ENCODE assay signal across 13 cellular contexts in genomic region chr20:7499201-7499600, GRCh38.
DNase-seq lines count a peak whose midpoint lies in the region; TF ChIP-seq lines count a peak whose summit lies in the region.
"Had no signal": no experiment of that assay in that cellular context is flagged by ENCODE, and none has a peak within 500 bp of the region (broad histone marks: within the 10 kb centered on the region; RNA-seq: fewer than 3 reads in every experiment).

No MANE protein-coding gene starts in this region.

- TF ChIP-seq CTCF in mammary epithelial cell (conservative IDR thresholded peaks at IDR 0.05 in 1 of 2, IDR thresholded peaks at IDR 0.05 in 1 of 2; ENCODE audit: extremely low read depth in 1 of 2, insufficient read depth in 1 of 2, low read depth in 1 of 2, low read length in 2 of 2) (no peak), osteoblast (IDR thresholded peaks at IDR 0.05; ENCODE audit: extremely low read depth, low read depth, low read length) (no peak)

- H3K9ac ChIP-seq in mammary epithelial cell (ENCODE audit: insufficient read depth, low read length), result no peak overlapping the region

- H4K20me1 ChIP-seq in mammary epithelial cell (ENCODE audit: insufficient read depth, low read length) (no peaks in the 10 kb centered on the region), osteoblast (ENCODE audit: insufficient read depth, low read length) (no peaks in the 10 kb centered on the region)

- dilution Hi-C loops in mammary epithelial cell (cut with HindIII; ENCODE audit: low sequenced_read_pairs), result no loop called here

- H3K36me3 ChIP-seq in mammary epithelial cell (ENCODE audit: insufficient read depth, low read length), result no peaks in the 10 kb centered on the region
- H3K36me3 ChIP-seq in MG63, result no peaks in the 10 kb centered on the region
- H3K36me3 ChIP-seq in osteoblast (ENCODE audit: insufficient read depth, low read length), result no peaks in the 10 kb centered on the region

- peak overlapping the region; percentile 78 for H3K27ac ChIP-seq in mammary epithelial cell (ENCODE audit: insufficient read depth, low read depth, low read length)
- peak overlapping the region; percentile 97 for H3K27ac ChIP-seq in epithelial cell of prostate
- no peak overlapping the region for H3K27ac ChIP-seq in caudate nucleus (ENCODE audit: low read depth, low read length)
- H3K27ac ChIP-seq in osteoblast (ENCODE audit: low read depth, low read length), result no peak overlapping the region
- H3K27ac ChIP-seq: HL-60 had no signal

- BruUV-seq in mammary epithelial cell (replicated peaks; lab: Mats Ljungman, UMichigan), result no TSS peak

- intact Hi-C loops in mammary epithelial cell (cut with micrococcal nuclease), result loop anchor here (2.0 to 5.0 kb wide), 3 partner anchors 128 to 428 kb away; no protein-coding TSS in a partner anchor

- CTCF ChIA-PET in mammary epithelial cell (lab: Charles Lee; ENCODE audit: low non-redundant PET), result no interaction called here

- H3K9me3 ChIP-seq in mammary epithelial cell (replicated peaks; ENCODE audit: insufficient read depth, low read length) (peaks cover under 1% of the 10 kb centered on the region), MG63 (0 out of 2 replicates have a peak, but pooled peaks cover 2% of the 10 kb centered on the region), osteoblast (ENCODE audit: low read depth, low read length) (no peaks in the 10 kb centered on the region)

- H3K4me2 ChIP-seq in mammary epithelial cell (ENCODE audit: insufficient read depth, low read depth, low read length), result peak overlapping the region; percentile 47
- H3K4me2 ChIP-seq in osteoblast (ENCODE audit: insufficient read depth, low read length), result no peak overlapping the region

- in situ Hi-C loops in mammary epithelial cell (cut with MboI; ENCODE audit: low sequenced_read_pairs in 2 of 2), result no loop called here

- peak; percentile 44 for DNase-seq in HPDE6-E6E7 (ENCODE audit: extremely low spot score)
- DNase-seq in mammary epithelial cell, result no peak
- no peak for DNase-seq in epithelial cell of prostate (ENCODE audit: low read depth, low spot score)
- no peak for DNase-seq in caudate nucleus (lab: John Stamatoyannopoulos, UW)
- no peak for DNase-seq in MG63
- DNase-seq in osteoblast (ENCODE audit: insufficient read length, low spot score, missing footprints), result no peak
- DNase-seq in NCI-H345 treated with DMSO at 0.1 percent for 48 hours (lab: John Stamatoyannopoulos, UW; ENCODE audit: unreplicated experiment), result no peak
- DNase-seq: C1 segment of cervical spinal cord; CD4-positive, alpha-beta T cell; COR-L47; DND-41; GF-D8 had no signal

- H3K4me1 ChIP-seq in mammary epithelial cell (ENCODE audit: insufficient read depth, low read length) (peaks cover 34% of the 10 kb centered on the region), osteoblast (ENCODE audit: insufficient read depth, low read length) (no peaks in the 10 kb centered on the region)

- H3K79me2 ChIP-seq in mammary epithelial cell (ENCODE audit: insufficient read depth, low read length) (no peaks in the 10 kb centered on the region), osteoblast (ENCODE audit: insufficient read depth, low read length) (no peaks in the 10 kb centered on the region)

- no peak overlapping the region for H2AFZ ChIP-seq in mammary epithelial cell (ENCODE audit: low read depth, low read length)
- no peak overlapping the region for H2AFZ ChIP-seq in osteoblast (ENCODE audit: low read length)

- no peak overlapping the region for H3K4me3 ChIP-seq in mammary epithelial cell (replicated peaks in 1 of 3; ENCODE audit: insufficient read depth in 1 of 3, low read depth in 2 of 3, low read length in 3 of 3)
- no peak overlapping the region for H3K4me3 ChIP-seq in MG63
- H3K4me3 ChIP-seq in osteoblast (ENCODE audit: insufficient read depth, low read length), result no peak overlapping the region

- no peaks in the 10 kb centered on the region for H3K27me3 ChIP-seq in mammary epithelial cell (ENCODE audit: insufficient read depth, low read length)
- H3K27me3 ChIP-seq in MG63, result no peaks in the 10 kb centered on the region
- no peaks in the 10 kb centered on the region for H3K27me3 ChIP-seq in osteoblast (ENCODE audit: insufficient read depth, low read length)

Comparison
In these comparisons a context has a peak if more than half of its experiments do, and no peak if none do; other contexts are left out.
1. H3K27ac ChIP-seq: peak in mammary epithelial cell (single experiment) and epithelial cell of prostate (single experiment); none in caudate nucleus (single experiment) and osteoblast (single experiment).